In the genomic region with DNA sequence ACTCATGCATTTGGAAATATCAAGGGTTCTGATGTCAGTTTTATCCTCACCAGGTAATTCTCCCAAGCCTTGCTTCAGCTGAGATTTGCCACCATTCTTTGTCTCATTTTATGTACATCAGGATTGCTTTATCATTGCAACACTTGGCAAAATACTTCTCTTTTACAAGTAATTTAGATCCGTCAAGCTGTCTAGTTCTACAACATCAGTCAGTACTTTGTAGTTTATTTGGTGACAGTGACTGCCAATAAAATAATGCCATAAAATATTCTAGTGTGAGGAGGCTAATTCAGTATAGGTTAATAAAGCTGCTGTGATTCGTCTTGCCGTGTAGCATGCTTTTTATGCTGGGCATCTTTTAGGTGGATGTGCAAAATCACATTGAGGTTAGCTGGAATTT, we compare ENCODE assay signal across 31 cellular contexts.
DNase-seq lines count a peak whose midpoint lies in the region; ATAC-seq, FAIRE-seq and TF ChIP-seq lines count a peak whose summit lies in the region.
"Had no signal": no experiment of that assay in that cellular context is flagged by ENCODE, and none has a peak within 500 bp of the region (broad histone marks: within the 10 kb centered on the region; RNA-seq: fewer than 3 reads in every experiment).

No MANE protein-coding gene starts in this region.

- H3K4me1 ChIP-seq in small intestine (ENCODE audit: control insufficient read depth in 2 of 2, insufficient read depth in 1 of 2, low read depth in 1 of 2, low read length in 1 of 2), result no peaks in the 10 kb centered on the region
- H3K4me1 ChIP-seq: A549; BE2C; BLaER1; BLaER1 treated with 17β-estradiol and CSF1 and Interleukin-3, amounts not matched to agents 10 nM and 100 nM; Caco-2 had no signal

- intact Hi-C loops in left cardiac atrium (cut with DNase I), result no loop called here

- H3K27me3 ChIP-seq in neural cell (ENCODE audit: insufficient read depth, low read depth, low read length) (no peaks in the 10 kb centered on the region), small intestine (ENCODE audit: control insufficient read depth in 2 of 2, insufficient read depth in 2 of 2, low read length in 2 of 2) (no peaks in the 10 kb centered on the region)
- H3K27me3 ChIP-seq: BE2C; BLaER1; BLaER1 treated with 17β-estradiol and CSF1 and Interleukin-3, amounts not matched to agents 10 nM and 100 nM had no signal

- no peak for FAIRE-seq in small intestine (lab: Jason Lieb, UNC)
- FAIRE-seq: A204.1, A549, D721Med had no signal

- WGBS in small intestine, 3 donors, result 81 to 85% (median 82%) methylated on average over 3 of the region's 3 CpGs

- H3K36me3 ChIP-seq in neural cell (ENCODE audit: insufficient read depth, low read length) (no peaks in the 10 kb centered on the region), small intestine (ENCODE audit: control insufficient read depth in 2 of 2, insufficient read depth in 2 of 2, low read length in 2 of 2) (no peaks in the 10 kb centered on the region)
- H3K36me3 ChIP-seq: BE2C; BLaER1; BLaER1 treated with 17β-estradiol and CSF1 and Interleukin-3, amounts not matched to agents 10 nM and 100 nM had no signal

- no peak overlapping the region for H2AFZ ChIP-seq in neural cell (ENCODE audit: low read depth, low read length)

- no peak for TF ChIP-seq CTCF in LNCaP clone FGC (IDR thresholded peaks at IDR 0.05; ENCODE audit: control insufficient read depth, extremely low read depth, insufficient read depth)
- TF ChIP-seq CTCF in neural cell (IDR thresholded peaks at IDR 0.05; ENCODE audit: poor library complexity, severe bottlenecking), result no peak

- TF ChIP-seq EP300 in neural cell (conservative IDR thresholded peaks at IDR 0.05; ENCODE audit: poor library complexity, severe bottlenecking), result peak; percentile 89

- H4K20me1 ChIP-seq in neural cell (ENCODE audit: insufficient read depth), result no peaks in the 10 kb centered on the region
- H4K20me1 ChIP-seq: BLaER1; BLaER1 treated with 17β-estradiol and CSF1 and Interleukin-3, amounts not matched to agents 10 nM and 100 nM had no signal

- no peaks in the 10 kb centered on the region for H3K79me2 ChIP-seq in neural cell (replicated peaks; ENCODE audit: insufficient read depth, low read length)

- H3K9me3 ChIP-seq in neural cell (ENCODE audit: low read length), result no peaks in the 10 kb centered on the region
- H3K9me3 ChIP-seq in small intestine (ENCODE audit: control insufficient read depth, low read depth), result no peaks in the 10 kb centered on the region
- H3K9me3 ChIP-seq: A549; BE2C; BLaER1; BLaER1 treated with 17β-estradiol and CSF1 and Interleukin-3, amounts not matched to agents 10 nM and 100 nM; Caco-2 had no signal

- H3K27ac ChIP-seq in neural cell (ENCODE audit: low read length) (no peak overlapping the region), small intestine (ENCODE audit: low read depth in 1 of 2, low read length in 1 of 2) (no peak overlapping the region)
- H3K27ac ChIP-seq: 22Rv1; A549; BLaER1; BLaER1 treated with 17β-estradiol and CSF1 and Interleukin-3, amounts not matched to agents 10 nM and 100 nM; C4-2B had no signal

- no peak overlapping the region for H3K9ac ChIP-seq in neural cell (ENCODE audit: low read length)
- H3K9ac ChIP-seq: BLaER1; BLaER1 treated with 17β-estradiol and CSF1 and Interleukin-3, amounts not matched to agents 10 nM and 100 nM had no signal

- no peak for ATAC-seq in left cardiac atrium
- ATAC-seq: A549; CD8-positive, alpha-beta T cell had no signal

- peak; percentile 15 for TF ChIP-seq RAD21 in neural cell (conservative IDR thresholded peaks at IDR 0.05)

- H3K4me3 ChIP-seq in LNCaP clone FGC (ENCODE audit: low read depth, low read length), result no peak overlapping the region
- H3K4me3 ChIP-seq in neural cell (ENCODE audit: low read length), result no peak overlapping the region
- H3K4me3 ChIP-seq in small intestine (ENCODE audit: low read depth in 1 of 2, low read length in 2 of 2), result no peak overlapping the region
- H3K4me3 ChIP-seq: A549; BLaER1; BLaER1 treated with 17β-estradiol and CSF1 and Interleukin-3, amounts not matched to agents 10 nM and 100 nM had no signal

- H3K9me2 ChIP-seq in neural cell (ENCODE audit: insufficient read depth, low read length), result no peaks in the 10 kb centered on the region

- DNase-seq in LNCaP clone FGC (ENCODE audit: low read depth) (peak; percentile 28), small intestine (no peak), left cardiac atrium (no peak)
- DNase-seq: 8988T; ACHN; AML-193; BE2C; C1 segment of cervical spinal cord; Caco-2; Calu3; CD4-positive, alpha-beta memory T cell; CD4-positive, alpha-beta T cell; CD4-positive, CD25-positive, alpha-beta regulatory T cell; CD8-positive, alpha-beta memory T cell; CD8-positive, alpha-beta T cell; COR-L47; DMS 273 treated with DMSO at 0.1 percent for 48 hours; DMS153; DMS53; DMS79; DMS79 treated with DMSO at 0.1 percent for 48 hours; DND-41; EL had no signal

- H3F3A ChIP-seq in neural cell (ENCODE audit: insufficient read depth, low read length, poor library complexity, severe bottlenecking), result peaks cover 4% of the 10 kb centered on the region

- peak overlapping the region; percentile 17 for H3K4me2 ChIP-seq in neural cell (ENCODE audit: low read length)
- H3K4me2 ChIP-seq: A549; BLaER1; BLaER1 treated with 17β-estradiol and CSF1 and Interleukin-3, amounts not matched to agents 10 nM and 100 nM had no signal

TF ChIP-seq in neural cell, 6 proteins besides CTCF, POLR2A, EP300 and RAD21:
- TF ChIP-seq, protein P1, sequence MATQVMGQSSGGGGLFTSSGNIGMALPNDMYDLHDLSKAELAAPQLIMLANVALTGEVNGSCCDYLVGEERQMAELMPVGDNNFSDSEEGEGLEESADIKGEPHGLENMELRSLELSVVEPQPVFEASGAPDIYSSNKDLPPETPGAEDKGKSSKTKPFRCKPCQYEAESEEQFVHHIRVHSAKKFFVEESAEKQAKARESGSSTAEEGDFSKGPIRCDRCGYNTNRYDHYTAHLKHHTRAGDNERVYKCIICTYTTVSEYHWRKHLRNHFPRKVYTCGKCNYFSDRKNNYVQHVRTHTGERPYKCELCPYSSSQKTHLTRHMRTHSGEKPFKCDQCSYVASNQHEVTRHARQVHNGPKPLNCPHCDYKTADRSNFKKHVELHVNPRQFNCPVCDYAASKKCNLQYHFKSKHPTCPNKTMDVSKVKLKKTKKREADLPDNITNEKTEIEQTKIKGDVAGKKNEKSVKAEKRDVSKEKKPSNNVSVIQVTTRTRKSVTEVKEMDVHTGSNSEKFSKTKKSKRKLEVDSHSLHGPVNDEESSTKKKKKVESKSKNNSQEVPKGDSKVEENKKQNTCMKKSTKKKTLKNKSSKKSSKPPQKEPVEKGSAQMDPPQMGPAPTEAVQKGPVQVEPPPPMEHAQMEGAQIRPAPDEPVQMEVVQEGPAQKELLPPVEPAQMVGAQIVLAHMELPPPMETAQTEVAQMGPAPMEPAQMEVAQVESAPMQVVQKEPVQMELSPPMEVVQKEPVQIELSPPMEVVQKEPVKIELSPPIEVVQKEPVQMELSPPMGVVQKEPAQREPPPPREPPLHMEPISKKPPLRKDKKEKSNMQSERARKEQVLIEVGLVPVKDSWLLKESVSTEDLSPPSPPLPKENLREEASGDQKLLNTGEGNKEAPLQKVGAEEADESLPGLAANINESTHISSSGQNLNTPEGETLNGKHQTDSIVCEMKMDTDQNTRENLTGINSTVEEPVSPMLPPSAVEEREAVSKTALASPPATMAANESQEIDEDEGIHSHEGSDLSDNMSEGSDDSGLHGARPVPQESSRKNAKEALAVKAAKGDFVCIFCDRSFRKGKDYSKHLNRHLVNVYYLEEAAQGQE (IDR thresholded peaks at IDR 0.05; ENCODE audit: borderline replicate concordance), result no peak
- peak; percentile 64 for TF ChIP-seq POLR2AphosphoS5 (IDR thresholded peaks at IDR 0.05)
